In genomic region chr3:64232821-64233220, GRCh38 we compare ENCODE assay signal across 38 cellular contexts. TPM values are rescaled to one million over a fixed set of nuclear protein-coding genes. Genes with fewer than 3 reads are reported as not detected.
"Had no signal": no experiment of that assay in that cellular context is flagged by ENCODE, and none has a peak within 500 bp of the region (broad histone marks: within the 10 kb centered on the region; RNA-seq: fewer than 3 reads in every experiment).

No MANE protein-coding gene starts in this region.

- H3K36me3 ChIP-seq: adrenal gland, cardiac muscle cell had no signal

- H3K36me3 Mint-ChIP-seq: activated CD4-positive, alpha-beta memory T cell treated with anti-CD3 and anti-CD28 coated beads for 36 hours; activated naive CD4-positive, alpha-beta T cell treated with anti-CD3 and anti-CD28 coated beads, Interleukin-2, amount 50 U/mL, for 72 hours had no signal

- H3K9me3 ChIP-seq: adrenal gland had no signal

- H3K4me3 Mint-ChIP-seq: activated B cell treated with CpG ODN at 0.5 μM for 24 hours; activated CD4-positive, alpha-beta memory T cell treated with anti-CD3 and anti-CD28 coated beads for 36 hours; activated CD4-positive, alpha-beta T cell treated with anti-CD3 and anti-CD28 coated beads, Interleukin-2, amount 10 ng/mL, durations not matched to agents 24 days and 14 days; activated CD8-positive, alpha-beta T cell treated with anti-CD3 and anti-CD28 coated beads for 36 hours; activated naive CD4-positive, alpha-beta T cell treated with anti-CD3 and anti-CD28 coated beads for 36 hours; activated naive CD8-positive, alpha-beta T cell treated with anti-CD3 and anti-CD28 coated beads for 36 hours; activated T-cell treated with anti-CD3 and anti-CD28 coated beads, Interleukin-2, amount 50 U/mL, for 4 hours; activated T-cell treated with anti-CD3 and anti-CD28 coated beads, Interleukin-2, amount 50 U/mL, for 72 hours; activated T-helper 1 cell treated with anti-CD3 and anti-CD28 coated beads, Interleukin-12 subunit alpha, Interleukin-12 subunit beta, Interleukin-2, Interleukin-4 antibody, amounts not matched to agents 30 ng/mL and 10 ng/mL and 1 ng/mL, durations not matched to agents 14 hours and 24 hours and 36 hours; activated T-helper 17 cell treated with anti-CD3 and anti-CD28 coated beads, Interleukin-2, amount 50 U/mL, for 72 hours; brain; central memory CD8-positive, alpha-beta T cell; T-helper 1 cell treated with Interleukin-12 subunit alpha and Interleukin-12 subunit beta and Interleukin-4 antibody, amounts not matched to agents 30 μg/mL and 1 μg/mL, for 36 hours; T-helper 2 cell treated with Interferon-gamma antibody and Interleukin-4, amounts not matched to agents 5 μg/mL and 100 μg/mL, for 36 hours had no signal

- DNase-seq: activated B cell treated with CpG ODN at 0.5 μM for 24 hours; activated CD4-positive, alpha-beta memory T cell treated with anti-CD3 and anti-CD28 coated beads for 36 hours; activated CD4-positive, alpha-beta T cell treated with anti-CD3 and anti-CD28 coated beads for 4 hours; activated CD4-positive, alpha-beta T cell treated with anti-CD3 and anti-CD28 coated beads, Interleukin-2, amount 10 ng/mL, durations not matched to agents 24 days and 14 days; activated CD4-positive, alpha-beta T cell treated with anti-CD3 and anti-CD28 coated beads, Interleukin-2, amount 50 U/mL, for 1 hour; activated CD4-positive, alpha-beta T cell treated with anti-CD3 and anti-CD28 coated beads, Interleukin-2, amount 50 U/mL, for 4 hours; activated CD4-positive, CD25-positive, alpha-beta regulatory T cell treated with anti-CD3 and anti-CD28 coated beads, Interleukin-2, amount 50 U/mL, for 72 hours; activated CD8-positive, alpha-beta memory T cell treated with anti-CD3 and anti-CD28 coated beads, Interleukin-2, amount 50 U/mL, for 4 hours; activated CD8-positive, alpha-beta T cell treated with anti-CD3 and anti-CD28 coated beads for 36 hours; activated effector memory CD4-positive, alpha-beta T cell treated with anti-CD3 and anti-CD28 coated beads, Interleukin-2, amount 50 U/mL, for 16 hours; activated gamma-delta T cell treated with Interleukin-2 at 50 U/mL for 16 hours; activated naive CD4-positive, alpha-beta T cell; activated naive CD4-positive, alpha-beta T cell treated with anti-CD3 and anti-CD28 coated beads for 36 hours; activated naive CD4-positive, alpha-beta T cell treated with anti-CD3 and anti-CD28 coated beads, Interleukin-2, amount 50 U/mL, for 16 hours; activated naive CD8-positive, alpha-beta T cell treated with anti-CD3 and anti-CD28 coated beads for 36 hours; activated T-cell treated with anti-CD3 and anti-CD28 coated beads for 4 hours; activated T-cell treated with anti-CD3 and anti-CD28 coated beads, Interleukin-2, amount 50 U/mL, for 1 hour; activated T-cell treated with anti-CD3 and anti-CD28 coated beads, Interleukin-2, amount 50 U/mL, for 4 hours; activated T-cell treated with anti-CD3 and anti-CD28 coated beads, Interleukin-2, amount 50 U/mL, for 72 hours; adrenal gland; amniotic stem cell; aorta; caudate nucleus; cerebellar nuclear complex; T-helper 1 cell; T-helper 2 cell; T-helper 9 cell had no signal

- H3K9me3 Mint-ChIP-seq: activated CD4-positive, alpha-beta memory T cell treated with anti-CD3 and anti-CD28 coated beads for 36 hours; activated T-helper 1 cell treated with anti-CD3 and anti-CD28 coated beads, Interleukin-12 subunit alpha, Interleukin-12 subunit beta, Interleukin-2, Interleukin-4 antibody, amounts not matched to agents 30 ng/mL and 10 ng/mL and 1 ng/mL, durations not matched to agents 14 hours and 24 hours and 36 hours; central memory CD8-positive, alpha-beta T cell; T-helper 1 cell treated with Interleukin-12 subunit alpha and Interleukin-12 subunit beta and Interleukin-4 antibody, amounts not matched to agents 30 μg/mL and 1 μg/mL, for 36 hours; T-helper 2 cell treated with Interferon-gamma antibody and Interleukin-4, amounts not matched to agents 5 μg/mL and 100 μg/mL, for 36 hours had no signal

- H3K4me1 Mint-ChIP-seq: activated B cell treated with CpG ODN at 0.5 μM for 24 hours; activated CD4-positive, alpha-beta T cell treated with anti-CD3 and anti-CD28 coated beads, Interleukin-2, amount 10 ng/mL, durations not matched to agents 24 days and 14 days; activated naive CD8-positive, alpha-beta T cell treated with anti-CD3 and anti-CD28 coated beads for 36 hours; activated T-helper 17 cell treated with anti-CD3 and anti-CD28 coated beads, Interleukin-2, amount 50 U/mL, for 72 hours; central memory CD8-positive, alpha-beta T cell had no signal

- H3K27ac ChIP-seq: adrenal gland, cardiac muscle cell, VCaP had no signal

- H3K27me3 ChIP-seq: adrenal gland, cardiac muscle cell had no signal

- H3K27ac Mint-ChIP-seq: activated B cell treated with CpG ODN at 0.5 μM for 24 hours; activated CD4-positive, alpha-beta memory T cell treated with anti-CD3 and anti-CD28 coated beads for 36 hours; activated CD4-positive, alpha-beta T cell treated with anti-CD3 and anti-CD28 coated beads, Interleukin-2, amount 10 ng/mL, durations not matched to agents 24 days and 14 days; activated CD8-positive, alpha-beta T cell treated with anti-CD3 and anti-CD28 coated beads for 36 hours; activated naive CD4-positive, alpha-beta T cell treated with anti-CD3 and anti-CD28 coated beads for 36 hours; activated naive CD4-positive, alpha-beta T cell treated with anti-CD3 and anti-CD28 coated beads, Interleukin-2, amount 50 U/mL, for 72 hours; activated naive CD8-positive, alpha-beta T cell treated with anti-CD3 and anti-CD28 coated beads for 36 hours; activated T-cell treated with anti-CD3 and anti-CD28 coated beads, Interleukin-2, amount 50 U/mL, for 72 hours; activated T-helper 1 cell treated with anti-CD3 and anti-CD28 coated beads, Interleukin-12 subunit alpha, Interleukin-12 subunit beta, Interleukin-2, Interleukin-4 antibody, amounts not matched to agents 30 ng/mL and 10 ng/mL and 1 ng/mL, durations not matched to agents 14 hours and 24 hours and 36 hours; activated T-helper 17 cell treated with anti-CD3 and anti-CD28 coated beads, Interleukin-2, amount 50 U/mL, for 72 hours; brain; T-helper 1 cell treated with Interleukin-12 subunit alpha and Interleukin-12 subunit beta and Interleukin-4 antibody, amounts not matched to agents 30 μg/mL and 1 μg/mL, for 36 hours; T-helper 2 cell treated with Interferon-gamma antibody and Interleukin-4, amounts not matched to agents 5 μg/mL and 100 μg/mL, for 36 hours had no signal

- FAIRE-seq: TTC549 had no signal

- H3K4me3 ChIP-seq: adrenal gland, cardiac muscle cell had no signal

- H3K27me3 Mint-ChIP-seq: activated B cell treated with CpG ODN at 0.5 μM for 24 hours; activated CD4-positive, alpha-beta memory T cell treated with anti-CD3 and anti-CD28 coated beads for 36 hours; activated CD4-positive, alpha-beta T cell treated with anti-CD3 and anti-CD28 coated beads, Interleukin-2, amount 10 ng/mL, durations not matched to agents 24 days and 14 days; central memory CD8-positive, alpha-beta T cell had no signal

- H3K4me1 ChIP-seq: adrenal gland had no signal

- ATAC-seq: activated CD8-positive, alpha-beta T cell treated with anti-CD3 and anti-CD28 coated beads for 36 hours; activated naive CD4-positive, alpha-beta T cell treated with anti-CD3 and anti-CD28 coated beads, Interleukin-2, amount 50 U/mL, for 72 hours; activated T-cell treated with anti-CD3 and anti-CD28 coated beads, Interleukin-2, amount 50 U/mL, for 4 hours; activated T-cell treated with anti-CD3 and anti-CD28 coated beads, Interleukin-2, amount 50 U/mL, for 72 hours; activated T-helper 17 cell treated with anti-CD3 and anti-CD28 coated beads, Interleukin-2, amount 50 U/mL, for 72 hours had no signal

RNA-seq across cellular contexts. Expression of gene PRICKLE2, which starts 7.6 kb away (rescaled TPM):
- total RNA-seq: activated CD4-positive, alpha-beta memory T cell treated with anti-CD3 and anti-CD28 coated beads for 36 hours; activated CD4-positive, alpha-beta T cell treated with anti-CD3 and anti-CD28 coated beads, Interleukin-2, amount 10 ng/mL, durations not matched to agents 24 days and 14 days; activated CD8-positive, alpha-beta memory T cell treated with anti-CD3 and anti-CD28 coated beads for 36 hours; activated CD8-positive, alpha-beta T cell treated with anti-CD3 and anti-CD28 coated beads for 36 hours; activated naive CD4-positive, alpha-beta T cell treated with anti-CD3 and anti-CD28 coated beads, Interleukin-2, amount 50 U/mL, for 72 hours; activated naive CD8-positive, alpha-beta T cell treated with anti-CD3 and anti-CD28 coated beads for 36 hours; activated T-cell treated with anti-CD3 and anti-CD28 coated beads, Interleukin-2, amount 50 U/mL, for 4 hours; activated T-helper 1 cell treated with anti-CD3 and anti-CD28 coated beads, Interleukin-12 subunit alpha, Interleukin-12 subunit beta, Interleukin-2, Interleukin-4 antibody, amounts not matched to agents 30 ng/mL and 10 ng/mL and 1 ng/mL, durations not matched to agents 14 hours and 24 hours and 36 hours; activated T-helper 17 cell treated with anti-CD3 and anti-CD28 coated beads, Interleukin-2, amount 50 U/mL, for 72 hours had no signal
